24 cellular contexts compared by ENCODE assay signal in the genomic region with DNA sequence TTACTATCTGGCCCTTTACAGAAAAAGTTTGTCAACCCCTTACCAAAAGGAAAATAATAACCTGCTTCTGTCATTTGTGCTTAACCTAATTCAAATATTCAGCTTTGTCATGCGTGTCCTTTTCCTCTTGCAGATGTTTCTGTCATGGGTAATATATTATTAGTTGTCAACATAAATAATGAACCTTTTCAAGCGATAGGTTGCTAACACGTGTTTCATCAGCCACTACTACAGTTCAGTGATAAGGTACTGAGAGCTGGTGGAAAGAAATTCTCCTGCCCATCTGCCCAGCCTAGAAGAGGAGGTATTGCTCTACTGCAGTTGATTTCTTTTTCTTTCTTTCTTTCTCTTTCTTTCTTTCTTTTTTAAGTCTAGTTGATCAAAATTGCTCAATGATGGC. TPM values are rescaled to one million over a fixed set of nuclear protein-coding genes. Genes with fewer than 3 reads are reported as not detected.
A peak's percentile ranks its signal among the peaks of the same experiment; 100 is the strongest.
DNase-seq lines count a peak whose midpoint lies in the region; ATAC-seq and TF ChIP-seq lines count a peak whose summit lies in the region.
"Had no signal": no experiment of that assay in that cellular context is flagged by ENCODE, and none has a peak within 500 bp of the region (broad histone marks: within the 10 kb centered on the region; RNA-seq: fewer than 3 reads in every experiment).

No MANE protein-coding gene starts in this region.

- H3K27ac ChIP-seq in Karpas-422 (ENCODE audit: low read length) (no peak overlapping the region), OCI-LY7 (ENCODE audit: low read depth, low read length, poor library complexity, severe bottlenecking) (no peak overlapping the region)
- H3K27ac ChIP-seq: A549; BLaER1 treated with 17β-estradiol and CSF1 and Interleukin-3, amounts not matched to agents 10 nM and 100 nM had no signal

- H4K20me1 ChIP-seq in Karpas-422 (ENCODE audit: insufficient read depth, low read depth, low read length) = no peaks in the 10 kb centered on the region
- H4K20me1 ChIP-seq in OCI-LY7 (ENCODE audit: insufficient read depth, low read length) = no peaks in the 10 kb centered on the region
- H4K20me1 ChIP-seq: BLaER1 treated with 17β-estradiol and CSF1 and Interleukin-3, amounts not matched to agents 10 nM and 100 nM had no signal

- H2AFZ ChIP-seq in Karpas-422 (ENCODE audit: low read length) (no peak overlapping the region; the same call in 1 of the 2 replicates), OCI-LY7 (ENCODE audit: low read length) (no peak overlapping the region)

- H3K4me3 Mint-ChIP-seq in activated naive CD4-positive, alpha-beta T cell treated with anti-CD3 and anti-CD28 coated beads, Interleukin-2, amount 50 U/mL, for 24 hours = no peak overlapping the region
- no peak overlapping the region for H3K4me3 Mint-ChIP-seq in type B pancreatic cell
- no peak overlapping the region for H3K4me3 Mint-ChIP-seq in stimulated activated memory B cell treated with anti-CD40 and anti-IgM and Interleukin-4, amounts not matched to agents 10 μg/mL and 1 μg/mL and 100 μg/mL, for 72 hours
- H3K4me3 Mint-ChIP-seq: CD4-positive, alpha-beta T cell; CD8-positive, alpha-beta memory T cell had no signal

- H3K9me3 ChIP-seq in Karpas-422 (ENCODE audit: low read length) (no peaks in the 10 kb centered on the region), OCI-LY7 (ENCODE audit: low read length) (no peaks in the 10 kb centered on the region)
- H3K9me3 ChIP-seq: A549; BE2C; BLaER1 treated with 17β-estradiol and CSF1 and Interleukin-3, amounts not matched to agents 10 nM and 100 nM; HAP-1 had no signal

- peak overlapping the region; percentile 71 for H3K27ac Mint-ChIP-seq in activated naive CD4-positive, alpha-beta T cell treated with anti-CD3 and anti-CD28 coated beads, Interleukin-2, amount 50 U/mL, for 24 hours
- H3K27ac Mint-ChIP-seq in activated naive CD4-positive, alpha-beta T cell treated with anti-CD3 and anti-CD28 coated beads, Interleukin-2, amount 50 U/mL, for 72 hours = no peak overlapping the region
- peak overlapping the region; percentile 11 for H3K27ac Mint-ChIP-seq in type B pancreatic cell
- no peak overlapping the region for H3K27ac Mint-ChIP-seq in stimulated activated memory B cell treated with anti-CD40 and anti-IgM and Interleukin-4, amounts not matched to agents 10 μg/mL and 1 μg/mL and 100 μg/mL, for 72 hours
- H3K27ac Mint-ChIP-seq: CD14-positive monocyte; CD4-positive, alpha-beta T cell; CD8-positive, alpha-beta memory T cell had no signal

- DNase-seq in activated naive CD4-positive, alpha-beta T cell treated with anti-CD3 and anti-CD28 coated beads, Interleukin-2, amount 50 U/mL, for 72 hours (ENCODE audit: low spot score in 2 of 2) = no peak
- DNase-seq in Karpas-422 = no peak
- no peak for DNase-seq in OCI-LY7 (ENCODE audit: low spot score)
- no peak for DNase-seq in type B pancreatic cell (ENCODE audit: extremely low spot score, unreplicated experiment)
- no peak for DNase-seq in activated CD4-positive, alpha-beta T cell treated with anti-CD3 and anti-CD28 coated beads, Interleukin-2, amount 50 U/mL, for 4 hours
- DNase-seq: 8988T; ACHN; AML-193; BE2C; CD4-positive, alpha-beta T cell; CD8-positive, alpha-beta memory T cell; DMS153; DND-41; EL; GDM1; GOT3 had no signal

- H3K36me3 ChIP-seq in Karpas-422 (ENCODE audit: insufficient read depth, low read length) = no peaks in the 10 kb centered on the region
- no peaks in the 10 kb centered on the region for H3K36me3 ChIP-seq in OCI-LY7 (ENCODE audit: insufficient read depth, low read length)
- H3K36me3 ChIP-seq: BE2C; BLaER1 treated with 17β-estradiol and CSF1 and Interleukin-3, amounts not matched to agents 10 nM and 100 nM; HAP-1 had no signal

- no peaks in the 10 kb centered on the region for H3K27me3 ChIP-seq in Karpas-422 (ENCODE audit: low read length)
- H3K27me3 ChIP-seq: BLaER1 treated with 17β-estradiol and CSF1 and Interleukin-3, amounts not matched to agents 10 nM and 100 nM had no signal

- H3K4me1 Mint-ChIP-seq in activated naive CD4-positive, alpha-beta T cell treated with anti-CD3 and anti-CD28 coated beads, Interleukin-2, amount 50 U/mL, for 24 hours = no peaks in the 10 kb centered on the region
- no peaks in the 10 kb centered on the region for H3K4me1 Mint-ChIP-seq in type B pancreatic cell (ENCODE audit: unreplicated experiment)
- no peaks in the 10 kb centered on the region for H3K4me1 Mint-ChIP-seq in stimulated activated memory B cell treated with anti-CD40 and anti-IgM and Interleukin-4, amounts not matched to agents 10 μg/mL and 1 μg/mL and 100 μg/mL, for 72 hours
- H3K4me1 Mint-ChIP-seq: CD8-positive, alpha-beta memory T cell had no signal

- BruUV-seq in OCI-LY7 (replicated peaks; lab: Mats Ljungman, UMichigan) = no TSS peak

- H3K4me3 ChIP-seq in Karpas-422 (ENCODE audit: low read length) (peak overlapping the region; percentile 6; the same call in 1 of the 2 replicates), OCI-LY7 (ENCODE audit: low read depth, low read length, poor library complexity, severe bottlenecking) (no peak overlapping the region)
- H3K4me3 ChIP-seq: A549; BLaER1 treated with 17β-estradiol and CSF1 and Interleukin-3, amounts not matched to agents 10 nM and 100 nM; GM12878; HAP-1 had no signal

- intact Hi-C loops in OCI-LY7 (cut with micrococcal nuclease; ENCODE audit: unreplicated experiment) = no loop called here

- POLR2A ChIA-PET in OCI-LY7 (lab: Charles Lee) = interaction anchor here (0.6 to 1.1 kb wide), 5 partner anchors 10 to 1055 kb away, joined by 3 to 5 read pairs (median 4); partner anchors contain the start of gene SRSF1

- peaks cover 41% of the 10 kb centered on the region for H3K4me1 ChIP-seq in Karpas-422 (ENCODE audit: low read length)
- peaks cover 10% of the 10 kb centered on the region for H3K4me1 ChIP-seq in OCI-LY7 (ENCODE audit: insufficient read depth, low read length, poor library complexity, severe bottlenecking)
- H3K4me1 ChIP-seq: A549, BE2C, HAP-1 had no signal

- no peak for ATAC-seq in activated naive CD4-positive, alpha-beta T cell treated with anti-CD3 and anti-CD28 coated beads, Interleukin-2, amount 50 U/mL, for 72 hours
- no peak for ATAC-seq in stimulated activated memory B cell treated with anti-CD40 and anti-IgM and Interleukin-4, amounts not matched to agents 10 μg/mL and 1 μg/mL and 100 μg/mL, for 72 hours
- no peak for ATAC-seq in GM18867 (IDR thresholded peaks at IDR 0.05; ENCODE audit: unreplicated experiment)
- ATAC-seq: A549, GM12878 had no signal

- H3K79me2 ChIP-seq in Karpas-422 (ENCODE audit: low read length) = no peaks in the 10 kb centered on the region
- H3K79me2 ChIP-seq in OCI-LY7 (ENCODE audit: insufficient read depth, low read depth, low read length) = no peaks in the 10 kb centered on the region

- no peak for TF ChIP-seq CTCF in OCI-LY7 (conservative IDR thresholded peaks at IDR 0.05; ENCODE audit: low read length)
- TF ChIP-seq CTCF in type B pancreatic cell (conservative IDR thresholded peaks at IDR 0.05) = no peak

- H3K4me2 ChIP-seq in Karpas-422 (ENCODE audit: low read depth, low read length, poor library complexity, severe bottlenecking) = peak overlapping the region; percentile 55
- H3K4me2 ChIP-seq in OCI-LY7 (ENCODE audit: low read length) = peak overlapping the region; percentile 14
- H3K4me2 ChIP-seq: A549 had no signal

- H3K9me2 ChIP-seq in Karpas-422 (replicated peaks; ENCODE audit: insufficient read depth, low read length) (no peaks in the 10 kb centered on the region), OCI-LY7 (ENCODE audit: insufficient read depth, low read length) (no peaks in the 10 kb centered on the region)

- H3K27me3 Mint-ChIP-seq in activated naive CD4-positive, alpha-beta T cell treated with anti-CD3 and anti-CD28 coated beads, Interleukin-2, amount 50 U/mL, for 24 hours = peaks cover 7% of the 10 kb centered on the region
- H3K27me3 Mint-ChIP-seq in type B pancreatic cell = no peaks in the 10 kb centered on the region
- H3K27me3 Mint-ChIP-seq in stimulated activated memory B cell treated with anti-CD40 and anti-IgM and Interleukin-4, amounts not matched to agents 10 μg/mL and 1 μg/mL and 100 μg/mL, for 72 hours = peaks cover under 1% of the 10 kb centered on the region

- CTCF ChIA-PET in OCI-LY7 (lab: Charles Lee; ENCODE audit: unreplicated experiment) = no interaction called here

- no peaks in the 10 kb centered on the region for H3K36me3 Mint-ChIP-seq in activated naive CD4-positive, alpha-beta T cell treated with anti-CD3 and anti-CD28 coated beads, Interleukin-2, amount 50 U/mL, for 24 hours
- no peaks in the 10 kb centered on the region for H3K36me3 Mint-ChIP-seq in activated naive CD4-positive, alpha-beta T cell treated with anti-CD3 and anti-CD28 coated beads, Interleukin-2, amount 50 U/mL, for 72 hours
- H3K36me3 Mint-ChIP-seq in type B pancreatic cell = peaks cover 5% of the 10 kb centered on the region
- no peaks in the 10 kb centered on the region for H3K36me3 Mint-ChIP-seq in stimulated activated memory B cell treated with anti-CD40 and anti-IgM and Interleukin-4, amounts not matched to agents 10 μg/mL and 1 μg/mL and 100 μg/mL, for 72 hours
- H3K36me3 Mint-ChIP-seq: CD14-positive monocyte; CD8-positive, alpha-beta memory T cell had no signal

- no peaks in the 10 kb centered on the region for H3K9me3 Mint-ChIP-seq in activated naive CD4-positive, alpha-beta T cell treated with anti-CD3 and anti-CD28 coated beads, Interleukin-2, amount 50 U/mL, for 24 hours
- no peaks in the 10 kb centered on the region for H3K9me3 Mint-ChIP-seq in activated naive CD4-positive, alpha-beta T cell treated with anti-CD3 and anti-CD28 coated beads, Interleukin-2, amount 50 U/mL, for 72 hours
- H3K9me3 Mint-ChIP-seq in type B pancreatic cell = no peaks in the 10 kb centered on the region
- H3K9me3 Mint-ChIP-seq in stimulated activated memory B cell treated with anti-CD40 and anti-IgM and Interleukin-4, amounts not matched to agents 10 μg/mL and 1 μg/mL and 100 μg/mL, for 72 hours = no peaks in the 10 kb centered on the region
- H3K9me3 Mint-ChIP-seq: CD14-positive monocyte; CD4-positive, alpha-beta T cell; CD8-positive, alpha-beta memory T cell had no signal

- H3K9ac ChIP-seq in Karpas-422 (ENCODE audit: low read length) = peak overlapping the region; percentile 44; the same call in 1 of the 2 replicates
- H3K9ac ChIP-seq: BLaER1 treated with 17β-estradiol and CSF1 and Interleukin-3, amounts not matched to agents 10 nM and 100 nM had no signal

RNA-seq across cellular contexts. Expression of gene SRSF1, which starts 12.0 kb away (rescaled TPM):
- total RNA-seq in activated naive CD4-positive, alpha-beta T cell treated with anti-CD3 and anti-CD28 coated beads, Interleukin-2, amount 50 U/mL, for 72 hours = 100 to 1,000 TPM; 188 to 351 TPM
- total RNA-seq in Karpas-422 (2014; rRNA removed; shearing (Covaris generic); ENCODE audit: low replicate concordance) = 347 and 387 TPM in 2 replicates
- 582 and 677 TPM in 2 replicates for total RNA-seq in OCI-LY7 (2014; rRNA removed; shearing (Covaris generic))
- total RNA-seq in OCI-LY7 (2022) (515 and 531 TPM in 2 replicates), type B pancreatic cell (ENCODE audit: low replicate concordance) (200 and 306 TPM in 2 replicates)

RNA-seq across cellular contexts. Expression of gene VEZF1, which starts 31.0 kb away (rescaled TPM):
- 10 to 100 TPM; 23.1 to 31.3 TPM for total RNA-seq in activated naive CD4-positive, alpha-beta T cell treated with anti-CD3 and anti-CD28 coated beads, Interleukin-2, amount 50 U/mL, for 72 hours
- total RNA-seq in Karpas-422 (2014; rRNA removed; shearing (Covaris generic); ENCODE audit: low replicate concordance) = 32.6 and 53.4 TPM in 2 replicates
- total RNA-seq in OCI-LY7 (2014; rRNA removed; shearing (Covaris generic)) = 19.0 and 22.6 TPM in 2 replicates
- 35.4 and 36.4 TPM in 2 replicates for total RNA-seq in OCI-LY7 (2022)
- total RNA-seq in type B pancreatic cell (ENCODE audit: low replicate concordance) = 53.3 and 73.2 TPM in 2 replicates

Comparison
In these comparisons a context has a peak if more than half of its experiments do, and no peak if none do; other contexts are left out.
1. H3K27ac Mint-ChIP-seq: peak in activated naive CD4-positive, alpha-beta T cell treated with anti-CD3 and anti-CD28 coated beads, Interleukin-2, amount 50 U/mL, for 24 hours (single experiment) and type B pancreatic cell (single experiment); none in activated naive CD4-positive, alpha-beta T cell treated with anti-CD3 and anti-CD28 coated beads, Interleukin-2, amount 50 U/mL, for 72 hours (0 of 2) and stimulated activated memory B cell treated with anti-CD40 and anti-IgM and Interleukin-4, amounts not matched to agents 10 μg/mL and 1 μg/mL and 100 μg/mL, for 72 hours (single experiment).